7 cellular contexts compared by ENCODE assay signal in the genomic region with DNA sequence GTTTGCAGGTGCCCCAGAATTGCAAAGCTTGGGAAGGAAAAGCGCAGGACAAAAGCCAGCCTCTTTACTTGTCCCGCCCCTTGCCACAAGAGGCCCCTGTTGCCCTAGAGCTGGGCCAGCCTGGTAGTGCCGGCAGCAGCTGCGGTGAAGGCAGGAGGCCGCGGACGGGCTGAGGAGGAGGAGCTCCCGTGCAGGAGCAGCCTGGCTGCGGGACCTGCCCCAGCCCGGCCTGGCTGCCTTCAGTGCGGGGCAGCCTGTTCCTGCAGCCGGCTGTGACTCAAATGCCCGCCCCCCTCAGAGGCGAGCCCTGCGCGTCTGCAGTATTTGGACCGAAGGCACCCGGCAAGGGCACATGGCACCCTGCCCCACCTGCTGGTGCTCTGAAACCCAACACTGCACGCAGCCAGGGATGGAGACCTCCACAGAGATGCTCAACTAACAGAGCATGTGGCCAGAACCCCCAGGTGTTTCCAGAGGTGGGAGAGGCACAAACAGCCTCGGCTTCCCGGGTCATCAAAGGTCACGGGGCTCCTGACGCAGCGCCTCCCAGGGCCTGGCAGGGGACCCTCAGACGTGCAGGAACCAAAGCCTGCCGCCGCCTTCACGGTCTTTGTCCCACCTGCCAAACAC.
DNase-seq lines count a peak whose midpoint lies in the region; ATAC-seq and TF ChIP-seq lines count a peak whose summit lies in the region.

No MANE protein-coding gene starts in this region.

- TF ChIP-seq CTCF in GM12873 (IDR thresholded peaks at IDR 0.05; ENCODE audit: insufficient read depth, low read depth, low read length, missing control alignments): peak; percentile 53
- TF ChIP-seq CTCF in MM.1S (IDR thresholded peaks at IDR 0.05; ENCODE audit: low read length): 0 out of 2 replicates have a peak, but pooled peaks have one; percentile 17
- TF ChIP-seq CTCF in epithelial cell of esophagus (IDR thresholded peaks at IDR 0.05; ENCODE audit: insufficient read depth, low read depth, low read length, missing control alignments): peak; percentile 31

- DNase-seq in MM.1S (peak; percentile 27), epithelial cell of esophagus (ENCODE audit: low read depth) (peak; percentile 62), middle frontal gyrus (ENCODE audit: extremely low spot score, low spot score) (peak; percentile 36), superior temporal gyrus (ENCODE audit: extremely low spot score) (peak; percentile 73)
- peak; percentile 51 for DNase-seq in activated CD4-positive, alpha-beta T cell treated with anti-CD3 and anti-CD28 coated beads for 48 hours

- no peaks in the 10 kb centered on the region for H3K4me1 ChIP-seq in MM.1S (ENCODE audit: low read length)

- no peaks in the 10 kb centered on the region for H3K27me3 ChIP-seq in MM.1S (replicated peaks; ENCODE audit: insufficient read depth, low read length)

- H3K9me3 ChIP-seq in MM.1S (replicated peaks; ENCODE audit: insufficient read depth, low read length): no peaks in the 10 kb centered on the region

- H3K36me3 ChIP-seq in MM.1S (replicated peaks; ENCODE audit: insufficient read depth, low read length): no peaks in the 10 kb centered on the region; the same call in 1 of the 2 replicates

- no peaks in the 10 kb centered on the region for H4K20me1 ChIP-seq in MM.1S (ENCODE audit: insufficient read depth, low read length)

- H3K27ac ChIP-seq in MM.1S (ENCODE audit: low read length): no peak overlapping the region

- no peak overlapping the region for H3K4me3 ChIP-seq in MM.1S (ENCODE audit: low read length)
- no peak overlapping the region for H3K4me3 ChIP-seq in epithelial cell of esophagus (ENCODE audit: low read length)

- no peak overlapping the region for H2AFZ ChIP-seq in MM.1S (ENCODE audit: low read length)

- no peaks in the 10 kb centered on the region for H3F3A ChIP-seq in MM.1S (ENCODE audit: insufficient read depth, low read length)

- no peaks in the 10 kb centered on the region for H3K79me2 ChIP-seq in MM.1S (ENCODE audit: low read length)

- ATAC-seq in GM21619 (IDR thresholded peaks at IDR 0.05; ENCODE audit: unreplicated experiment): peak; percentile 75

- H3K9me2 ChIP-seq in MM.1S (replicated peaks; ENCODE audit: insufficient read depth, low read length): no peaks in the 10 kb centered on the region

- no peak overlapping the region for H3K4me2 ChIP-seq in MM.1S (ENCODE audit: low read depth, low read length)

- H3K9ac ChIP-seq in MM.1S (ENCODE audit: low read length): no peak overlapping the region
